Comparison of ENCODE assay signal across 9 cellular contexts in genomic region chr2:24050041-24050655, GRCh38. TPM values are rescaled to one million over a fixed set of nuclear protein-coding genes. Genes with fewer than 3 reads are reported as not detected.
A peak's percentile ranks its signal among the peaks of the same experiment; 100 is the strongest.
DNase-seq lines count a peak whose midpoint lies in the region; ATAC-seq and TF ChIP-seq lines count a peak whose summit lies in the region.
"Had no signal": no experiment of that assay in that cellular context is flagged by ENCODE, and none has a peak within 500 bp of the region (broad histone marks: within the 10 kb centered on the region; RNA-seq: fewer than 3 reads in every experiment).

No MANE protein-coding gene starts in this region.

- H3K36me3 Mint-ChIP-seq in activated naive CD8-positive, alpha-beta T cell treated with anti-CD3 and anti-CD28 coated beads, Interleukin-2, amount 10 ng/mL, durations not matched to agents 7 days and 5 days: peaks cover 2% of the 10 kb centered on the region

- DNase-seq in AG04449 (ENCODE audit: low read depth, low spot score): no peak
- no peak for DNase-seq in HL-60 (ENCODE audit: low read depth in 1 of 2, low spot score in 1 of 2)
- DNase-seq in activated naive CD8-positive, alpha-beta T cell treated with anti-CD3 and anti-CD28 coated beads, Interleukin-2, amount 10 ng/mL, durations not matched to agents 7 days and 5 days: peak; percentile 51
- DNase-seq in spleen: peak; percentile 84
- DNase-seq in GF-D8 (lab: John Stamatoyannopoulos, UW): no peak
- DNase-seq in NAMALWA (ENCODE audit: low spot score): no peak

- intact Hi-C loops in spleen (cut with DNase I; ENCODE audit: low total_unique reads): no loop called here

- H3K9me3 ChIP-seq in iPS-18c (ENCODE audit: control insufficient read depth, insufficient read depth, low read length) (no peaks in the 10 kb centered on the region), spleen (no peaks in the 10 kb centered on the region)

- H3K27ac ChIP-seq in HL-60 (replicated peaks) (no peak overlapping the region), spleen (peak overlapping the region in 6 of 8 donors; percentile 20 to 61 (median 50))

- TF ChIP-seq CTCF in AG04449 (IDR thresholded peaks at IDR 0.05; ENCODE audit: insufficient read depth, low read length, missing control alignments) (no peak), HL-60 (IDR thresholded peaks at IDR 0.05; ENCODE audit: insufficient read depth, low read length) (no peak), spleen (IDR thresholded peaks at IDR 0.05 in 8 of 11, conservative IDR thresholded peaks at IDR 0.05 in 3 of 11) (no peak)

- 9 to 13% (median 9%) methylated on average over 23 to 46 of the region's 46 CpGs for WGBS in spleen, 5 donors

- CTCF ChIA-PET in AG04449 (lab: Yijun Ruan, JAX): interaction anchor here (1.0 to 2.0 kb wide), 4 partner anchors 10 to 123 kb away, joined by 3 to 11 read pairs (median 5); partner anchors contain the start of genes ATAD2B and TP53I3

- no peak for ATAC-seq in activated naive CD8-positive, alpha-beta T cell treated with anti-CD3 and anti-CD28 coated beads, Interleukin-2, amount 10 ng/mL, durations not matched to agents 7 days and 5 days (ENCODE audit: low read depth)
- ATAC-seq in HG03571 (IDR thresholded peaks at IDR 0.05; ENCODE audit: unreplicated experiment): no peak

- peaks cover 22% of the 10 kb centered on the region for H3K4me1 Mint-ChIP-seq in activated naive CD8-positive, alpha-beta T cell treated with anti-CD3 and anti-CD28 coated beads, Interleukin-2, amount 10 ng/mL, durations not matched to agents 7 days and 5 days

- H3K4me3 Mint-ChIP-seq in activated naive CD8-positive, alpha-beta T cell treated with anti-CD3 and anti-CD28 coated beads, Interleukin-2, amount 10 ng/mL, durations not matched to agents 7 days and 5 days: peak overlapping the region; percentile 79
- H3K4me3 Mint-ChIP-seq: central memory CD8-positive, alpha-beta T cell had no signal

- POLR2A ChIA-PET in AG04449 (lab: Yijun Ruan, JAX): interaction anchor here (1.1 to 1.9 kb wide), 2 partner anchors 34 to 123 kb away, joined by 3 to 5 read pairs; partner anchors contain the start of gene ATAD2B
- POLR2A ChIA-PET in activated naive CD8-positive, alpha-beta T cell treated with anti-CD3 and anti-CD28 coated beads, Interleukin-2, amount 10 ng/mL, durations not matched to agents 7 days and 5 days (lab: Charles Lee): interaction anchor here (0.7 to 4.5 kb wide), 5 partner anchors 23 to 124 kb away, joined by 3 to 43 read pairs (median 4); partner anchors contain the start of genes ATAD2B, SF3B6 and TP53I3

- H3K27me3 Mint-ChIP-seq in activated naive CD8-positive, alpha-beta T cell treated with anti-CD3 and anti-CD28 coated beads, Interleukin-2, amount 10 ng/mL, durations not matched to agents 7 days and 5 days: peaks cover 2% of the 10 kb centered on the region
- H3K27me3 Mint-ChIP-seq: central memory CD8-positive, alpha-beta T cell had no signal

- H3K4me3 ChIP-seq in AG04449 (ENCODE audit: low read depth, low read length) (peak overlapping the region; percentile 64), HL-60 (replicated peaks; ENCODE audit: insufficient read depth, low read length) (peak overlapping the region; percentile 41), iPS-18c (ENCODE audit: insufficient read depth, low read depth, low read length) (peak overlapping the region; percentile 72), spleen (peak overlapping the region; percentile 52 to 89 (median 62))

- H3K27me3 ChIP-seq in HL-60 (ENCODE audit: insufficient read depth, poor library complexity, severe bottlenecking) (peaks cover 31% of the 10 kb centered on the region), spleen (replicated peaks in 1 of 7) (peaks cover 0 to 27% (median 0%) of the 10 kb centered on the region in 7 donors)

- peaks cover 18 to 47% (median 37%) of the 10 kb centered on the region in 6 donors for H3K4me1 ChIP-seq in spleen

- no peak overlapping the region for H3K27ac Mint-ChIP-seq in activated naive CD8-positive, alpha-beta T cell treated with anti-CD3 and anti-CD28 coated beads, Interleukin-2, amount 10 ng/mL, durations not matched to agents 7 days and 5 days

- no peaks in the 10 kb centered on the region for H3K9me3 Mint-ChIP-seq in activated naive CD8-positive, alpha-beta T cell treated with anti-CD3 and anti-CD28 coated beads, Interleukin-2, amount 10 ng/mL, durations not matched to agents 7 days and 5 days
- H3K9me3 Mint-ChIP-seq: central memory CD8-positive, alpha-beta T cell had no signal

- H3K36me3 ChIP-seq in spleen: no peaks in the 10 kb centered on the region

- no peak for TF ChIP-seq POLR2A in spleen (IDR thresholded peaks at IDR 0.05)

RNA-seq across cellular contexts. Expression of gene FKBP1B, which starts 0.6 kb away (rescaled TPM):
- total RNA-seq in activated naive CD8-positive, alpha-beta T cell treated with anti-CD3 and anti-CD28 coated beads, Interleukin-2, amount 10 ng/mL, durations not matched to agents 7 days and 5 days: 1 to 10 TPM; 4.0 to 4.3 TPM
- 1 to 10 TPM; 2.4 to 5.1 (median 3.8) TPM for total RNA-seq in spleen
- polyA plus RNA-seq in spleen: 1 to 10 TPM; 2.6 to 3.9 (median 3.3) TPM

RNA-seq across cellular contexts. Expression of gene WDCP, which starts 3.0 kb away (rescaled TPM):
- 10 to 100 TPM; 15.6 to 19.4 TPM for total RNA-seq in activated naive CD8-positive, alpha-beta T cell treated with anti-CD3 and anti-CD28 coated beads, Interleukin-2, amount 10 ng/mL, durations not matched to agents 7 days and 5 days
- total RNA-seq in spleen: 10 to 100 TPM in 4 of 7 donors, 1 to 10 TPM in 3; 7.0 to 13.1 (median 10.5) TPM
- 1 to 10 TPM; 2.9 to 4.1 (median 3.9) TPM for polyA plus RNA-seq in spleen

RNA-seq across cellular contexts. Expression of gene SF3B6, which starts 26.0 kb away (rescaled TPM):
- total RNA-seq in activated naive CD8-positive, alpha-beta T cell treated with anti-CD3 and anti-CD28 coated beads, Interleukin-2, amount 10 ng/mL, durations not matched to agents 7 days and 5 days: 10 to 100 TPM; 66.5 to 71.2 TPM
- 10 to 100 TPM; 47.2 to 71.1 (median 55.4) TPM for total RNA-seq in spleen
- polyA plus RNA-seq in spleen: 100 to 1,000 TPM in 2 of 3 donors, 10 to 100 TPM in 1; 67.5 to 114 (median 107) TPM

RNA-seq across cellular contexts. Expression of gene TP53I3, which starts 34.5 kb away (rescaled TPM):
- total RNA-seq in activated naive CD8-positive, alpha-beta T cell treated with anti-CD3 and anti-CD28 coated beads, Interleukin-2, amount 10 ng/mL, durations not matched to agents 7 days and 5 days: 1 to 10 TPM; 3.6 to 3.7 TPM
- total RNA-seq in spleen: 10 to 100 TPM in 2 of 7 donors, 1 to 10 TPM in 5; 7.1 to 16.4 (median 8.8) TPM
- 10 to 100 TPM; 12.0 to 17.6 (median 12.3) TPM for polyA plus RNA-seq in spleen

RNA-seq across cellular contexts. Expression of gene MFSD2B, which starts 40.3 kb away (rescaled TPM):
- total RNA-seq in activated naive CD8-positive, alpha-beta T cell treated with anti-CD3 and anti-CD28 coated beads, Interleukin-2, amount 10 ng/mL, durations not matched to agents 7 days and 5 days: not detected
- 1 to 10 TPM in 4 of 7 donors, under 1 TPM in 3; 0.32 to 3.1 (median 1.0) TPM for total RNA-seq in spleen
- under 1 TPM; 0.09 to 0.29 (median 0.13) TPM for polyA plus RNA-seq in spleen

Comparison
In these comparisons a context has a peak if more than half of its experiments do, and no peak if none do; other contexts are left out.
1. DNase-seq: peak in activated naive CD8-positive, alpha-beta T cell treated with anti-CD3 and anti-CD28 coated beads, Interleukin-2, amount 10 ng/mL, durations not matched to agents 7 days and 5 days (single experiment) and spleen (single experiment); none in AG04449 (single experiment), HL-60 (0 of 2), GF-D8 (single experiment) and NAMALWA (single experiment).
2. Peak in every context shown above with its lines, with median percentiles within 50 percentile points of each other: H3K4me3 ChIP-seq.